Comparison of ENCODE assay signal across 21 cellular contexts in genomic region chr2:26284132-26284531, GRCh38. TPM values are rescaled to one million over a fixed set of nuclear protein-coding genes. Genes with fewer than 3 reads are reported as not detected.
DNase-seq lines count a peak whose midpoint lies in the region; ATAC-seq, FAIRE-seq and TF ChIP-seq lines count a peak whose summit lies in the region.
"Had no signal": no experiment of that assay in that cellular context is flagged by ENCODE, and none has a peak within 500 bp of the region (broad histone marks: within the 10 kb centered on the region; RNA-seq: fewer than 3 reads in every experiment).

No MANE protein-coding gene starts in this region.

- no peaks in the 10 kb centered on the region for H3K79me2 ChIP-seq in ACC112 (ENCODE audit: control insufficient read depth, insufficient read depth, low read length, unreplicated experiment)

- CTCF ChIA-PET in activated naive CD4-positive, alpha-beta T cell treated with anti-CD3 and anti-CD28 coated beads, Interleukin-2, amount 10 ng/mL, durations not matched to agents 7 days and 5 days (lab: Charles Lee), result no interaction called here

- DNase-seq in HPDE6-E6E7 (ENCODE audit: extremely low spot score), result peak; percentile 59
- peak; percentile 27 for DNase-seq in SW480 (ENCODE audit: low spot score)
- DNase-seq in hepatic stellate cell (ENCODE audit: low spot score), result peak; percentile 47
- DNase-seq in vagina (ENCODE audit: extremely low spot score in 2 of 2), result no peak
- no peak for DNase-seq in activated naive CD4-positive, alpha-beta T cell treated with anti-CD3 and anti-CD28 coated beads, Interleukin-2, amount 10 ng/mL, durations not matched to agents 7 days and 5 days
- no peak for DNase-seq in pancreas
- DNase-seq: activated CD4-positive, alpha-beta T cell treated with anti-CD3 and anti-CD28 coated beads for 36 hours; activated gamma-delta T cell treated with Interleukin-2 at 50 U/mL for 16 hours; erythroblast; head of caudate nucleus; kidney; mesendoderm; NCI-H2081; NCI-H69; nephron progenitor cell; OCI-M1 had no signal

- no peaks in the 10 kb centered on the region for H3K27me3 ChIP-seq in ACC112 (ENCODE audit: insufficient read depth, low read length)
- H3K27me3 ChIP-seq in vagina, result no peaks in the 10 kb centered on the region
- no peaks in the 10 kb centered on the region for H3K27me3 ChIP-seq in pancreas
- H3K27me3 ChIP-seq: ascending aorta had no signal

- H3K36me3 ChIP-seq in ACC112 (ENCODE audit: insufficient read depth, low read length) (peaks cover 16% of the 10 kb centered on the region), vagina (peaks cover 0 to 81% of the 10 kb centered on the region in 2 donors), pancreas (peaks cover 4 to 58% (median 12%) of the 10 kb centered on the region in 3 donors)

- no peaks in the 10 kb centered on the region for H3K9me3 Mint-ChIP-seq in activated naive CD4-positive, alpha-beta T cell treated with anti-CD3 and anti-CD28 coated beads, Interleukin-2, amount 10 ng/mL, durations not matched to agents 7 days and 5 days
- H3K9me3 Mint-ChIP-seq: nephron progenitor cell; stimulated activated naive CD8-positive, alpha-beta T cell treated with anti-CD3 and anti-CD28 coated beads, Interleukin-15, Interleukin-2, amounts not matched to agents 100 ng/mL and 50 ng/mL, for 24 hours had no signal

- WGBS in pancreas, 2 donors, result 96 to 100% methylated on average over 3 of the region's 3 CpGs

- H3K9me3 ChIP-seq in vagina (no peaks in the 10 kb centered on the region), pancreas (no peaks in the 10 kb centered on the region)
- H3K9me3 ChIP-seq: ascending aorta had no signal

- no peaks in the 10 kb centered on the region for H3K27me3 Mint-ChIP-seq in activated naive CD4-positive, alpha-beta T cell treated with anti-CD3 and anti-CD28 coated beads, Interleukin-2, amount 10 ng/mL, durations not matched to agents 7 days and 5 days
- H3K27me3 Mint-ChIP-seq: activated CD4-positive, alpha-beta T cell treated with anti-CD3 and anti-CD28 coated beads for 36 hours; stimulated activated naive CD8-positive, alpha-beta T cell treated with anti-CD3 and anti-CD28 coated beads, Interleukin-15, Interleukin-2, amounts not matched to agents 100 ng/mL and 50 ng/mL, for 24 hours had no signal

- no peak for ATAC-seq in GM21515 (IDR thresholded peaks at IDR 0.05; ENCODE audit: unreplicated experiment)
- no peak for ATAC-seq in pancreas
- ATAC-seq: activated CD4-positive, alpha-beta T cell treated with anti-CD3 and anti-CD28 coated beads for 36 hours had no signal

- H3K4me1 Mint-ChIP-seq in activated naive CD4-positive, alpha-beta T cell treated with anti-CD3 and anti-CD28 coated beads, Interleukin-2, amount 10 ng/mL, durations not matched to agents 7 days and 5 days, result no peaks in the 10 kb centered on the region
- H3K4me1 Mint-ChIP-seq: activated CD4-positive, alpha-beta T cell treated with anti-CD3 and anti-CD28 coated beads for 36 hours; nephron progenitor cell had no signal

- H3K27ac ChIP-seq in ACC112 (ENCODE audit: low read depth, low read length) (peak overlapping the region; percentile 49), vagina (no peak overlapping the region), pancreas (no peak overlapping the region)
- H3K27ac ChIP-seq: ascending aorta, coronary artery had no signal

- no peak for TF ChIP-seq POLR2A in vagina (IDR thresholded peaks at IDR 0.05)

- H3K4me3 Mint-ChIP-seq in activated naive CD4-positive, alpha-beta T cell treated with anti-CD3 and anti-CD28 coated beads, Interleukin-2, amount 10 ng/mL, durations not matched to agents 7 days and 5 days, result no peak overlapping the region
- H3K4me3 Mint-ChIP-seq: activated CD4-positive, alpha-beta T cell treated with anti-CD3 and anti-CD28 coated beads for 36 hours; nephron progenitor cell; stimulated activated naive CD8-positive, alpha-beta T cell treated with anti-CD3 and anti-CD28 coated beads, Interleukin-15, Interleukin-2, amounts not matched to agents 100 ng/mL and 50 ng/mL, for 24 hours had no signal

- intact Hi-C loops in vagina (cut with DNase I) (no loop called here), pancreas (cut with DNase I) (no loop called here)

- H2AFZ ChIP-seq in ACC112 (ENCODE audit: low read length, unreplicated experiment), result no peak overlapping the region

- FAIRE-seq in pancreas (lab: Jason Lieb, UNC), result no peak
- FAIRE-seq: kidney had no signal

- no peak overlapping the region for H3K4me3 ChIP-seq in ACC112 (ENCODE audit: low read depth, low read length)
- H3K4me3 ChIP-seq in vagina, result no peak overlapping the region
- no peak overlapping the region for H3K4me3 ChIP-seq in pancreas
- H3K4me3 ChIP-seq: ascending aorta, coronary artery had no signal

- peaks cover 44% of the 10 kb centered on the region for H3K36me3 Mint-ChIP-seq in activated naive CD4-positive, alpha-beta T cell treated with anti-CD3 and anti-CD28 coated beads, Interleukin-2, amount 10 ng/mL, durations not matched to agents 7 days and 5 days

- H3K27ac Mint-ChIP-seq in activated naive CD4-positive, alpha-beta T cell treated with anti-CD3 and anti-CD28 coated beads, Interleukin-2, amount 10 ng/mL, durations not matched to agents 7 days and 5 days, result no peak overlapping the region
- H3K27ac Mint-ChIP-seq: activated CD4-positive, alpha-beta T cell treated with anti-CD3 and anti-CD28 coated beads for 36 hours; nephron progenitor cell; stimulated activated naive CD8-positive, alpha-beta T cell treated with anti-CD3 and anti-CD28 coated beads, Interleukin-15, Interleukin-2, amounts not matched to agents 100 ng/mL and 50 ng/mL, for 24 hours had no signal

- no peak for TF ChIP-seq CTCF in vagina (IDR thresholded peaks at IDR 0.05)
- no peak for TF ChIP-seq CTCF in pancreas (IDR thresholded peaks at IDR 0.05)

- H3K4me1 ChIP-seq in ACC112 (ENCODE audit: control insufficient read depth, insufficient read depth, low read length, unreplicated experiment), result peaks cover 8% of the 10 kb centered on the region
- H3K4me1 ChIP-seq in vagina, result no peaks in the 10 kb centered on the region
- H3K4me1 ChIP-seq in pancreas, result no peaks in the 10 kb centered on the region
- H3K4me1 ChIP-seq: ascending aorta had no signal

RNA-seq across cellular contexts. Expression of gene HADHB, which starts 39.4 kb away (rescaled TPM):
- total RNA-seq in vagina (127 TPM), pancreas (10 to 100 TPM; 45.8 to 76.8 (median 60.2) TPM)
- 10 to 100 TPM; 36.3 to 75.1 TPM for polyA plus RNA-seq in pancreas

RNA-seq across cellular contexts. Expression of gene HADHA, which starts 39.7 kb away (rescaled TPM):
- total RNA-seq in vagina, result 124 TPM
- 10 to 100 TPM; 58.7 to 89.6 (median 69.2) TPM for total RNA-seq in pancreas
- 10 to 100 TPM; 32.1 to 64.8 TPM for polyA plus RNA-seq in pancreas

Comparison
In these comparisons a context has a peak if more than half of its experiments do, and no peak if none do; other contexts are left out.
1. DNase-seq: peak in HPDE6-E6E7 (single experiment), SW480 (single experiment) and hepatic stellate cell (single experiment); none in vagina (0 of 2), activated naive CD4-positive, alpha-beta T cell treated with anti-CD3 and anti-CD28 coated beads, Interleukin-2, amount 10 ng/mL, durations not matched to agents 7 days and 5 days (single experiment) and pancreas (0 of 6).